17 cellular contexts compared by ENCODE assay signal in genomic region chr4:91471280-91471679, GRCh38.
DNase-seq lines count a peak whose midpoint lies in the region; ATAC-seq and TF ChIP-seq lines count a peak whose summit lies in the region.
"Had no signal": no experiment of that assay in that cellular context is flagged by ENCODE, and none has a peak within 500 bp of the region (broad histone marks: within the 10 kb centered on the region; RNA-seq: fewer than 3 reads in every experiment).

No MANE protein-coding gene starts in this region.

- TF ChIP-seq POLR2A in spleen (IDR thresholded peaks at IDR 0.05), result no peak

- H3K27ac ChIP-seq in spleen, result no peak overlapping the region
- H3K27ac ChIP-seq: RWPE1 had no signal

- DNase-seq in NCI-H748 (lab: John Stamatoyannopoulos, UW; ENCODE audit: unreplicated experiment) (peak; percentile 14), NCI-H748 treated with DMSO at 0.1 percent for 48 hours (lab: John Stamatoyannopoulos, UW) (no peak), NCI-H510A (lab: John Stamatoyannopoulos, UW) (peak; percentile 23), glutamatergic neuron (peak; percentile 67), spleen (peak; percentile 41), NCI-H345 (lab: John Stamatoyannopoulos, UW) (no peak)
- no peak for DNase-seq in activated T-helper 1 cell treated with anti-CD3 and anti-CD28 coated beads, Interleukin-12 subunit alpha, Interleukin-12 subunit beta, Interleukin-2, Interleukin-4 antibody, amounts not matched to agents 30 ng/mL and 10 ng/mL and 1 ng/mL, durations not matched to agents 14 hours and 24 hours and 36 hours (ENCODE audit: low spot score)
- DNase-seq: ACHN; CD4-positive, alpha-beta T cell; EL; HCEC 1CT; IMR-90; Kasumi-1; NCI-H1417 treated with DMSO at 0.1 percent for 48 hours had no signal

- H3K9me3 Mint-ChIP-seq in glutamatergic neuron (ENCODE audit: unreplicated experiment), result no peaks in the 10 kb centered on the region
- H3K9me3 Mint-ChIP-seq in activated T-helper 1 cell treated with anti-CD3 and anti-CD28 coated beads, Interleukin-12 subunit alpha, Interleukin-12 subunit beta, Interleukin-2, Interleukin-4 antibody, amounts not matched to agents 30 ng/mL and 10 ng/mL and 1 ng/mL, durations not matched to agents 14 hours and 24 hours and 36 hours, result peaks cover 5% of the 10 kb centered on the region
- peaks cover 7% of the 10 kb centered on the region for H3K9me3 Mint-ChIP-seq in activated T-helper 17 cell treated with anti-CD3 and anti-CD28 coated beads, Interleukin-2, amount 50 U/mL, for 72 hours

- no peak overlapping the region for H3K4me3 Mint-ChIP-seq in glutamatergic neuron (ENCODE audit: unreplicated experiment)
- H3K4me3 Mint-ChIP-seq in activated T-helper 1 cell treated with anti-CD3 and anti-CD28 coated beads, Interleukin-12 subunit alpha, Interleukin-12 subunit beta, Interleukin-2, Interleukin-4 antibody, amounts not matched to agents 30 ng/mL and 10 ng/mL and 1 ng/mL, durations not matched to agents 14 hours and 24 hours and 36 hours, result no peak overlapping the region
- no peak overlapping the region for H3K4me3 Mint-ChIP-seq in activated T-helper 17 cell treated with anti-CD3 and anti-CD28 coated beads, Interleukin-2, amount 50 U/mL, for 72 hours
- H3K4me3 Mint-ChIP-seq: B cell; CD4-positive, alpha-beta T cell had no signal

- no peaks in the 10 kb centered on the region for H3K36me3 ChIP-seq in spleen

- intact Hi-C loops in spleen (cut with DNase I; ENCODE audit: low total_unique reads), result no loop called here
- intact Hi-C loops in activated T-helper 1 cell treated with anti-CD3 and anti-CD28 coated beads, Interleukin-12 subunit alpha, Interleukin-12 subunit beta, Interleukin-2, Interleukin-4 antibody, amounts not matched to agents 30 ng/mL and 10 ng/mL and 1 ng/mL, durations not matched to agents 14 hours and 24 hours and 36 hours (cut with micrococcal nuclease), result no loop called here

- no peaks in the 10 kb centered on the region for H3K4me1 Mint-ChIP-seq in glutamatergic neuron (ENCODE audit: low read depth, unreplicated experiment)
- H3K4me1 Mint-ChIP-seq in activated T-helper 1 cell treated with anti-CD3 and anti-CD28 coated beads, Interleukin-12 subunit alpha, Interleukin-12 subunit beta, Interleukin-2, Interleukin-4 antibody, amounts not matched to agents 30 ng/mL and 10 ng/mL and 1 ng/mL, durations not matched to agents 14 hours and 24 hours and 36 hours (ENCODE audit: low read depth), result no peaks in the 10 kb centered on the region
- no peaks in the 10 kb centered on the region for H3K4me1 Mint-ChIP-seq in activated T-helper 17 cell treated with anti-CD3 and anti-CD28 coated beads, Interleukin-2, amount 50 U/mL, for 72 hours
- H3K4me1 Mint-ChIP-seq: B cell had no signal

- no peaks in the 10 kb centered on the region for H3K36me3 Mint-ChIP-seq in glutamatergic neuron (ENCODE audit: unreplicated experiment)
- no peaks in the 10 kb centered on the region for H3K36me3 Mint-ChIP-seq in activated T-helper 1 cell treated with anti-CD3 and anti-CD28 coated beads, Interleukin-12 subunit alpha, Interleukin-12 subunit beta, Interleukin-2, Interleukin-4 antibody, amounts not matched to agents 30 ng/mL and 10 ng/mL and 1 ng/mL, durations not matched to agents 14 hours and 24 hours and 36 hours (ENCODE audit: low read depth)
- H3K36me3 Mint-ChIP-seq in activated T-helper 17 cell treated with anti-CD3 and anti-CD28 coated beads, Interleukin-2, amount 50 U/mL, for 72 hours (ENCODE audit: low read depth), result no peaks in the 10 kb centered on the region

- 87 to 90% (median 89%) methylated on average over 8 of the region's 8 CpGs for WGBS in spleen, 5 donors

- TF ChIP-seq CTCF in glutamatergic neuron (IDR thresholded peaks at IDR 0.05; ENCODE audit: partially characterized antibody, unreplicated experiment), result no peak
- no peak for TF ChIP-seq CTCF in spleen (IDR thresholded peaks at IDR 0.05 in 8 of 11, conservative IDR thresholded peaks at IDR 0.05 in 3 of 11)

- H3K9me3 ChIP-seq in spleen, result peaks cover 0 to 27% (median 15%) of the 10 kb centered on the region in 8 donors

- no peaks in the 10 kb centered on the region for H3K27me3 ChIP-seq in spleen (replicated peaks in 1 of 7)

- H3K4me1 ChIP-seq in spleen, result no peaks in the 10 kb centered on the region

- no peak for ATAC-seq in activated T-helper 17 cell treated with anti-CD3 and anti-CD28 coated beads, Interleukin-2, amount 50 U/mL, for 72 hours (replicated peaks)

- H3K27ac Mint-ChIP-seq in glutamatergic neuron (ENCODE audit: unreplicated experiment), result peak overlapping the region; percentile 31
- H3K27ac Mint-ChIP-seq in activated T-helper 1 cell treated with anti-CD3 and anti-CD28 coated beads, Interleukin-12 subunit alpha, Interleukin-12 subunit beta, Interleukin-2, Interleukin-4 antibody, amounts not matched to agents 30 ng/mL and 10 ng/mL and 1 ng/mL, durations not matched to agents 14 hours and 24 hours and 36 hours, result no peak overlapping the region
- H3K27ac Mint-ChIP-seq in activated T-helper 17 cell treated with anti-CD3 and anti-CD28 coated beads, Interleukin-2, amount 50 U/mL, for 72 hours, result no peak overlapping the region
- H3K27ac Mint-ChIP-seq: B cell; CD4-positive, alpha-beta T cell had no signal

- no peak overlapping the region for H3K4me3 ChIP-seq in spleen

- no peaks in the 10 kb centered on the region for H3K27me3 Mint-ChIP-seq in glutamatergic neuron (ENCODE audit: unreplicated experiment)
- H3K27me3 Mint-ChIP-seq in activated T-helper 1 cell treated with anti-CD3 and anti-CD28 coated beads, Interleukin-12 subunit alpha, Interleukin-12 subunit beta, Interleukin-2, Interleukin-4 antibody, amounts not matched to agents 30 ng/mL and 10 ng/mL and 1 ng/mL, durations not matched to agents 14 hours and 24 hours and 36 hours (ENCODE audit: insufficient read depth), result no peaks in the 10 kb centered on the region
- no peaks in the 10 kb centered on the region for H3K27me3 Mint-ChIP-seq in activated T-helper 17 cell treated with anti-CD3 and anti-CD28 coated beads, Interleukin-2, amount 50 U/mL, for 72 hours
- H3K27me3 Mint-ChIP-seq: B cell; CD4-positive, alpha-beta T cell had no signal

Comparison
In these comparisons a context has a peak if more than half of its experiments do, and no peak if none do; other contexts are left out.
1. DNase-seq: peak in NCI-H748 (single experiment), NCI-H510A (single experiment), glutamatergic neuron (single experiment) and spleen (single experiment); none in NCI-H748 treated with DMSO at 0.1 percent for 48 hours (single experiment), activated T-helper 1 cell treated with anti-CD3 and anti-CD28 coated beads, Interleukin-12 subunit alpha, Interleukin-12 subunit beta, Interleukin-2, Interleukin-4 antibody, amounts not matched to agents 30 ng/mL and 10 ng/mL and 1 ng/mL, durations not matched to agents 14 hours and 24 hours and 36 hours (single experiment) and NCI-H345 (single experiment).